8 cellular contexts compared by ENCODE assay signal in genomic region chr22:40396882-40397281, GRCh38. TPM values are rescaled to one million over a fixed set of nuclear protein-coding genes. Genes with fewer than 3 reads are reported as not detected.
DNase-seq lines count a peak whose midpoint lies in the region; ATAC-seq and TF ChIP-seq lines count a peak whose summit lies in the region.

No MANE protein-coding gene starts in this region.

- 54% methylated on average over 4 of the region's 4 CpGs for WGBS in mammary epithelial cell (ENCODE audit: low coverage, missing lambda C conversion rate)

- CTCF ChIA-PET in mammary epithelial cell (lab: Charles Lee; ENCODE audit: low non-redundant PET): no interaction called here

- no peaks in the 10 kb centered on the region for H4K20me1 ChIP-seq in mammary epithelial cell (ENCODE audit: insufficient read depth, low read length)

- in situ Hi-C loops in mammary epithelial cell (cut with MboI; ENCODE audit: low sequenced_read_pairs in 2 of 2): no loop called here

- H3K27ac ChIP-seq in mammary epithelial cell (ENCODE audit: insufficient read depth, low read depth, low read length): no peak overlapping the region
- H3K27ac ChIP-seq in lower lobe of right lung: peak overlapping the region; percentile 73

- peak; percentile 84 to 89 for ATAC-seq in lower lobe of right lung
- ATAC-seq in HG02610 (IDR thresholded peaks at IDR 0.05; ENCODE audit: unreplicated experiment): no peak

- intact Hi-C loops in mammary epithelial cell (cut with micrococcal nuclease) (no loop called here), lower lobe of right lung (cut with DNase I) (no loop called here)

- TF ChIP-seq CTCF in mammary epithelial cell (conservative IDR thresholded peaks at IDR 0.05 in 1 of 2, IDR thresholded peaks at IDR 0.05 in 1 of 2; ENCODE audit: extremely low read depth in 1 of 2, insufficient read depth in 1 of 2, low read depth in 1 of 2, low read length in 2 of 2): no peak
- TF ChIP-seq CTCF in lower lobe of right lung (IDR thresholded peaks at IDR 0.05): no peak

- DNase-seq in AG20443 (ENCODE audit: low spot score) (peak; percentile 57), LoVo (ENCODE audit: low spot score) (peak; percentile 2), mammary epithelial cell (peak; percentile 60), lower lobe of right lung (peak; percentile 75), HK-2 (ENCODE audit: unreplicated experiment) (no peak), H4 (ENCODE audit: low spot score) (no peak)
- DNase-seq in effector CD4-positive, alpha-beta T cell: no peak

- H2AFZ ChIP-seq in mammary epithelial cell (ENCODE audit: low read depth, low read length): no peak overlapping the region

- H3K9me3 ChIP-seq in mammary epithelial cell (replicated peaks; ENCODE audit: insufficient read depth, low read length): no peaks in the 10 kb centered on the region
- no peaks in the 10 kb centered on the region for H3K9me3 ChIP-seq in lower lobe of right lung

- no TSS peak for BruUV-seq in mammary epithelial cell (replicated peaks; lab: Mats Ljungman, UMichigan)

- H3K4me1 ChIP-seq in mammary epithelial cell (ENCODE audit: insufficient read depth, low read length) (no peaks in the 10 kb centered on the region), lower lobe of right lung (peaks cover 42% of the 10 kb centered on the region)

- H3K4me2 ChIP-seq in mammary epithelial cell (ENCODE audit: insufficient read depth, low read depth, low read length): no peak overlapping the region

- H3K4me3 ChIP-seq in mammary epithelial cell (replicated peaks in 1 of 3; ENCODE audit: insufficient read depth in 1 of 3, low read depth in 2 of 3, low read length in 3 of 3) (no peak overlapping the region), lower lobe of right lung (no peak overlapping the region)

- H3K27me3 ChIP-seq in mammary epithelial cell (ENCODE audit: insufficient read depth, low read length) (no peaks in the 10 kb centered on the region), lower lobe of right lung (ENCODE audit: low read depth) (no peaks in the 10 kb centered on the region)

- dilution Hi-C loops in mammary epithelial cell (cut with HindIII; ENCODE audit: low sequenced_read_pairs): no loop called here

- H3K79me2 ChIP-seq in mammary epithelial cell (ENCODE audit: insufficient read depth, low read length): peaks cover 10% of the 10 kb centered on the region

- no peak overlapping the region for H3K9ac ChIP-seq in mammary epithelial cell (ENCODE audit: insufficient read depth, low read length)

- H3K36me3 ChIP-seq in mammary epithelial cell (ENCODE audit: insufficient read depth, low read length) (no peaks in the 10 kb centered on the region), lower lobe of right lung (peaks cover 13% of the 10 kb centered on the region)

RNA-seq across cellular contexts. Expression of gene SGSM3, which starts 26.5 kb away (rescaled TPM):
- total RNA-seq in mammary epithelial cell (10 to 100 TPM; 25.8 to 47.4 TPM), lower lobe of right lung (80.3 TPM)
- 47.4 TPM for polyA plus RNA-seq in mammary epithelial cell
- polyA minus RNA-seq in mammary epithelial cell: 63.5 TPM
- 15.5 and 31.4 TPM in 2 replicates for total RNA-seq in H4 (2014; rRNA removed; shearing (Covaris generic))

RNA-seq across cellular contexts. Expression of gene ADSL, which starts 50.6 kb away (rescaled TPM):
- 10 to 100 TPM; 67.5 to 78.0 TPM for total RNA-seq in mammary epithelial cell
- 109 TPM for polyA plus RNA-seq in mammary epithelial cell
- polyA minus RNA-seq in mammary epithelial cell: 110 TPM
- 38.1 TPM for total RNA-seq in lower lobe of right lung
- total RNA-seq in H4 (2014; rRNA removed; shearing (Covaris generic)): 214 and 252 TPM in 2 replicates

Comparison
In these comparisons a context has a peak if more than half of its experiments do, and no peak if none do; other contexts are left out.
1. DNase-seq: peak in AG20443 (single experiment), LoVo (single experiment), mammary epithelial cell (single experiment) and lower lobe of right lung (single experiment); none in HK-2 (single experiment), effector CD4-positive, alpha-beta T cell (single experiment) and H4 (single experiment).